In the genomic region with DNA sequence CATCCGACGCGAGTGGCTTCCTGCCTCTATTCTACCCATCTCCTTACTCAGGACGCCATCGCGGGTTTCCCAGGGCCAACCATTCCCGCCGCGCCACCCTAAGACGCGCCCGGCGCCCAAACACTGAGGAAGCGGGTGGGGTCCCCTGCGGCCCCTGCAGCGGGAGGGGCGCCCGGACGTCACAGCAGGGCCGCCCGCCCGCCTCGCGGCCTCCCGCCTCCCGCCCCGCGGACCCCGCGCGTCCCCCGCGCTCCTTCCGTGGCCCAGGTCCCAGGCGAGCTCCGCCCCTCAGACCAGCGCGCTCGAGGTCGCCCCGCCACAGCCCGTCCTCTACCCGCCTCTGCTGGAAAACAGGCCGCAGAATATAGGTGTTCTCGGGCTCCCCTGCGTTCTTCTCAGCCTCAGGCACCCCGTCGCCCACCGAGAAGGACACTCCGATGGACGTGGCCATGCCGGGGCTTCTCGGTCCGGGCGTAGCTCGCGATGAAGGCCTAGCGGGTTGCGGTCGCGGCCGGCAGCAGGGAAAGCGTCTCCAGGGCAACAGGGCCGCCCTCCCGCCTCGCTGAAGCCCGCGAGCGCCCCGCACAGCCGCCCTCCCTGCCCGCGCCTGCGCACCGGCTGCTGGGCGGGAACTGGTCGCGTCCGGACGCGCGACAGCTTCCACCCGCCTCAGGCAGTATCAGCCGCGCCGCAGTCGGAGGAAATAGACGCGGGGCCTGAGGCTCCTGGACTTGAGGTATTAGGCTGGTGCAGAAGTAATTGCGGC, we compare ENCODE assay signal across 8 cellular contexts. TPM values are rescaled to one million over a fixed set of nuclear protein-coding genes. Genes with fewer than 3 reads are reported as not detected.
DNase-seq lines count a peak whose midpoint lies in the region; ATAC-seq, FAIRE-seq and TF ChIP-seq lines count a peak whose summit lies in the region.

A gene (minus strand): TSS at position 539 of the 766 bp plus-strand sequence. CDS start 88 bp downstream, at position 451.

- no peaks in the 10 kb centered on the region for H3K27me3 Mint-ChIP-seq in endodermal cell (ENCODE audit: insufficient read depth)

- no peaks in the 10 kb centered on the region for H3K9me3 ChIP-seq in endodermal cell (ENCODE audit: control insufficient read depth, low read length)

- H3K4me3 Mint-ChIP-seq in endodermal cell: peak within 1 kb of the TSS; percentile 85

- TF ChIP-seq CTCF in endodermal cell (conservative IDR thresholded peaks at IDR 0.05): no peak

- H3K27me3 ChIP-seq in endodermal cell (ENCODE audit: control insufficient read depth, insufficient read depth, low read length, poor library complexity, severe bottlenecking): no peaks in the 10 kb centered on the region

- peak within 1 kb of the TSS; percentile 85 for H3K4me3 ChIP-seq in endodermal cell (ENCODE audit: low read length)

- peaks cover 10% of the 10 kb centered on the region for H3K36me3 Mint-ChIP-seq in endodermal cell (ENCODE audit: low read depth)

- ATAC-seq in GM21360 (IDR thresholded peaks at IDR 0.05; ENCODE audit: unreplicated experiment): peak; percentile 85

- 0% methylated on average over 17 to 90 of the region's 90 CpGs for WGBS in endodermal cell (ENCODE audit: insufficient coverage in 1 of 2, insufficient read length in 1 of 2), 2 experiments

- peak; percentile 9 for FAIRE-seq in HTR-8/SVneo (lab: Jason Lieb, UNC)

- H3K4me1 Mint-ChIP-seq in endodermal cell: no peaks in the 10 kb centered on the region

- H3K27ac Mint-ChIP-seq in endodermal cell: peak within 1 kb of the TSS; percentile 96

- H3K36me3 ChIP-seq in endodermal cell (ENCODE audit: control insufficient read depth, insufficient read depth, low read length): peaks cover 4% of the 10 kb centered on the region

- H3K9me3 Mint-ChIP-seq in endodermal cell: no peaks in the 10 kb centered on the region

- H3K9ac ChIP-seq in endodermal cell (ENCODE audit: extremely low read depth, low read length, poor library complexity, severe bottlenecking): peak within 1 kb of the TSS; percentile 86

- H3K27ac ChIP-seq in endodermal cell (ENCODE audit: low read depth, low read length): peak within 1 kb of the TSS; percentile 87

- H3K4me1 ChIP-seq in endodermal cell (ENCODE audit: control insufficient read depth, insufficient read depth, low read length): no peaks in the 10 kb centered on the region

- DNase-seq in COR-L47 (lab: John Stamatoyannopoulos, UW) (peak; percentile 93), HTR-8/SVneo (ENCODE audit: insufficient read length, low spot score) (peak; percentile 96), NOMO-1 treated with DMSO at 0.1 percent for 48 hours (lab: John Stamatoyannopoulos, UW; ENCODE audit: unreplicated experiment) (peak; percentile 95), endodermal cell (peak; percentile 95), midbrain (lab: John Stamatoyannopoulos, UW) (peak; percentile 89)
- DNase-seq in activated CD8-positive, alpha-beta memory T cell treated with anti-CD3 and anti-CD28 coated beads, Interleukin-2, amount 50 U/mL, for 1 hour (ENCODE audit: extremely low read depth): peak; percentile 53
- peak; percentile 84 to 86 for DNase-seq in stimulated activated CD8-positive, alpha-beta memory T cell treated with anti-CD3 and anti-CD28 coated beads, Interleukin-15, amount 100 ng/mL, for 48 hours (ENCODE audit: low read depth in 2 of 2)

RNA-seq across cellular contexts. Expression of the gene that starts here (rescaled TPM):
- total RNA-seq in endodermal cell: 10 to 100 TPM; 22.6 to 45.5 TPM
- polyA plus RNA-seq in endodermal cell (2013, experiment 1 of 2): 46.2 TPM
- 52.7 TPM for polyA plus RNA-seq in endodermal cell (2013, experiment 2 of 2)

Comparison
In these comparisons a context has a peak if more than half of its experiments do, and no peak if none do; other contexts are left out.
1. Peak in every context shown above with its lines: DNase-seq, ATAC-seq, H3K4me3 ChIP-seq and H3K27ac ChIP-seq.